ENCODE assay signal across 1 cellular context in the genomic region with DNA sequence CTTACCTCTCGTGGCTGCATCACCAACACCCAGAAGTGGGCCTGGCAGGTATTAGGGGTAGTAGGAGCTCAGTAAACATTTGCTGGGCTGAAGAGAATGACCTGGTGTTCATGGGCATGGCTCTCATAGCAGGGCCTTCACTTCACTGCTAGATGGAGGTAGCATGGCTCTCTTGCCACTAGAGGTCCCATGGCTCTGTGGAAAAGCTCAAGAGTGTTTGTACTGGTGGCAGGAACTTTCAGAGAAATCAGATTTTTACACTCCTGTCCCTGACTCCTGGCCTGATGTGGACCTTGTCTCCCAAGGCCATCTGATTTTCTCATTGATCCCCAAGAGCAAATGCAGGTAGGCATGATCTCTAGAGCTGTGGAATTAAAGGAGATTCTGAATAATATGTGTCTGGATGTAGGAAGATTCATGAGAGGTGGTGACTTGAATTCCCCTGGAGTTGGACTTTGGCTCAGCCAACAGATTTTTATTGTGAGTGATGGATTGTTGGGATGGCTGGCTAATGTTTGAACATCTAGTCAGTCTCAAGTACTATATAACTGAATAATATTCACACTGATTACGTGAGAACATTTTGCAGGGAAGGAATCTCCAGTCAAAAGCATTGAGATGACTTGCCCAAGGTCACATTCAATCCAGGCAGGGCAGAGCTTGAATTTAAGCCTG.
TF ChIP-seq lines count a peak whose summit lies in the region.

No MANE protein-coding gene starts in this region.

TF ChIP-seq in SK-N-SH treated with all-trans-retinoic acid at 6 μM for 48 hours, 23 proteins besides CTCF, POLR2A, EP300 and RAD21:
- no peak for TF ChIP-seq ZFP3 (CRISPR knock-in tag; IDR thresholded peaks at IDR 0.05)
